1 cellular context compared by ENCODE assay signal in the genomic region with DNA sequence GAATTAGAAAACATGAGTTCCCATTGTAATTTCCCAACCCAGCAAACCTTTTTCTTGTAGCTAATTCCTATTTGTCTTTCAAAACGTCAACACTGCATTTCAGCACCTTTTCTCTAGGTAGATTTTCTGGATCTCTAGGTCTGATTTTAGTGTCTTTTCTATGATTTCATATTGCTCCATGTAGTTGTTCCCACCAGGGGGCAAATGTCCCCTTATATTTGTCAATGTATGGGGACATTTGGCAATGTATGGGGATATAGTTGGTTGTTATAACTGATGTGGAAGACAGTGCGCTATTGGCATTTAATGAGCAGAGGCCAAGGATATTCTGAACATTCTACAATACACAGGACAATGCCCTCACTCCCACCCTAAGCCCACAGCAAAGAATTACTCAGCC.
TF ChIP-seq lines count a peak whose summit lies in the region.

No MANE protein-coding gene starts in this region.

TF ChIP-seq in IMR-90, 13 proteins besides CTCF, POLR2A, EP300 and RAD21 (continued from another document):
- TF ChIP-seq MXI1 (IDR thresholded peaks at IDR 0.05; ENCODE audit: borderline replicate concordance, low read depth, low read length) (no peak), BHLHE40 (IDR thresholded peaks at IDR 0.05; ENCODE audit: low read depth, low read length) (no peak), MAFK (IDR thresholded peaks at IDR 0.05; ENCODE audit: low read depth, low read length) (no peak)
